In genomic region chr13:59532405-59532804, GRCh38 we compare ENCODE assay signal across 20 cellular contexts.
DNase-seq lines count a peak whose midpoint lies in the region; ATAC-seq, FAIRE-seq and TF ChIP-seq lines count a peak whose summit lies in the region.
"Had no signal": no experiment of that assay in that cellular context is flagged by ENCODE, and none has a peak within 500 bp of the region (broad histone marks: within the 10 kb centered on the region; RNA-seq: fewer than 3 reads in every experiment).

No MANE protein-coding gene starts in this region.

- POLR2A ChIA-PET in RWPE1 (lab: Yijun Ruan, JAX; ENCODE audit: low non-redundant PET): no interaction called here
- POLR2A ChIA-PET in endothelial cell of umbilical vein (lab: Charles Lee): interaction anchor here (0.8 to 1.2 kb wide), 3 partner anchors 38 to 101 kb away, joined by 4 to 6 read pairs (median 5); no protein-coding TSS in a partner anchor
- POLR2A ChIA-PET in OCI-LY7 (lab: Charles Lee): interaction anchor here (0.5 to 0.7 kb wide), 2 partner anchors 11 to 632 kb away, joined by 3 read pairs; no protein-coding TSS in a partner anchor

- FAIRE-seq in endothelial cell of umbilical vein (lab: Jason Lieb, UNC) (no peak), frontal cortex (lab: Jason Lieb, UNC) (no peak)

- no peaks in the 10 kb centered on the region for H3K9me3 Mint-ChIP-seq in osteocyte (ENCODE audit: unreplicated experiment)
- H3K9me3 Mint-ChIP-seq: activated CD4-positive, alpha-beta memory T cell treated with anti-CD3 and anti-CD28 coated beads for 36 hours; WTC11 had no signal

- H3K4me3 ChIP-seq in endothelial cell of umbilical vein (replicated peaks in 1 of 3; ENCODE audit: insufficient read depth in 1 of 3, low read depth in 1 of 3, low read length in 3 of 3) (no peak overlapping the region), OCI-LY7 (ENCODE audit: low read depth, low read length, poor library complexity, severe bottlenecking) (no peak overlapping the region)
- H3K4me3 ChIP-seq: esophagus muscularis mucosa, PC-9, SJSA1 had no signal

- intact Hi-C loops in endothelial cell of umbilical vein (cut with micrococcal nuclease) (loop anchor here (1.0 to 10.0 kb wide), 5 partner anchors 101 to 1900 kb away; partner anchors contain the start of genes DIAPH3, PCDH17 and TDRD3), OCI-LY7 (cut with micrococcal nuclease; ENCODE audit: unreplicated experiment) (no loop called here)

- H3K27me3 Mint-ChIP-seq in osteocyte (ENCODE audit: unreplicated experiment): peaks cover 4% of the 10 kb centered on the region
- H3K27me3 Mint-ChIP-seq: activated CD4-positive, alpha-beta memory T cell treated with anti-CD3 and anti-CD28 coated beads for 36 hours had no signal

- peak overlapping the region; percentile 77 for H3K27ac Mint-ChIP-seq in osteocyte (ENCODE audit: unreplicated experiment)
- H3K27ac Mint-ChIP-seq: activated CD4-positive, alpha-beta memory T cell treated with anti-CD3 and anti-CD28 coated beads for 36 hours had no signal

- H4K20me1 ChIP-seq in endothelial cell of umbilical vein (replicated peaks; ENCODE audit: control insufficient read depth, extremely low read depth, insufficient read depth, low read length): no peaks in the 10 kb centered on the region
- H4K20me1 ChIP-seq in OCI-LY7 (ENCODE audit: insufficient read depth, low read length): no peaks in the 10 kb centered on the region

- H3K27ac ChIP-seq in RWPE1 (no peak overlapping the region), endothelial cell of umbilical vein (ENCODE audit: insufficient read depth, low read depth, low read length) (peak overlapping the region; percentile 73), OCI-LY7 (ENCODE audit: low read depth, low read length, poor library complexity, severe bottlenecking) (no peak overlapping the region)
- H3K27ac ChIP-seq: PC-9 had no signal

- peaks cover 42% of the 10 kb centered on the region for H3K4me1 Mint-ChIP-seq in osteocyte (ENCODE audit: unreplicated experiment)

- no peaks in the 10 kb centered on the region for H3K36me3 Mint-ChIP-seq in osteocyte (ENCODE audit: unreplicated experiment)
- H3K36me3 Mint-ChIP-seq: activated CD4-positive, alpha-beta memory T cell treated with anti-CD3 and anti-CD28 coated beads for 36 hours; WTC11 had no signal

- ATAC-seq in HG02885 (IDR thresholded peaks at IDR 0.05; ENCODE audit: poor library complexity, unreplicated experiment) (no peak), GM19452 (IDR thresholded peaks at IDR 0.05; ENCODE audit: unreplicated experiment) (no peak)
- ATAC-seq: HCT116 had no signal

- no peaks in the 10 kb centered on the region for H3K9me2 ChIP-seq in OCI-LY7 (ENCODE audit: insufficient read depth, low read length)

- H3K9me3 ChIP-seq in endothelial cell of umbilical vein (replicated peaks; ENCODE audit: control insufficient read depth, insufficient read depth, low read length) (no peaks in the 10 kb centered on the region), OCI-LY7 (ENCODE audit: low read length) (no peaks in the 10 kb centered on the region)
- H3K9me3 ChIP-seq: esophagus muscularis mucosa, SJSA1 had no signal

- no peaks in the 10 kb centered on the region for H3K27me3 ChIP-seq in endothelial cell of umbilical vein (ENCODE audit: control insufficient read depth in 2 of 2, insufficient read depth in 2 of 2, low read length in 2 of 2)
- H3K27me3 ChIP-seq: esophagus muscularis mucosa, SJSA1 had no signal

- DNase-seq in HT-29 (ENCODE audit: low spot score) (peak; percentile 30), RWPE1 (ENCODE audit: low spot score) (peak; percentile 37), endothelial cell of umbilical vein (ENCODE audit: low read depth, low spot score) (peak; percentile 43), osteocyte (ENCODE audit: extremely low spot score, unreplicated experiment) (no peak), frontal cortex (ENCODE audit: low spot score in 2 of 2) (no peak), OCI-LY7 (ENCODE audit: low spot score) (no peak)
- DNase-seq: activated CD4-positive, alpha-beta memory T cell treated with anti-CD3 and anti-CD28 coated beads for 36 hours; activated gamma-delta T cell; activated T-cell treated with anti-CD3 and anti-CD28 coated beads for 4 hours; DMS79 treated with DMSO at 0.1 percent for 48 hours; effector CD4-positive, alpha-beta T cell; MM.1S; NCI-H1436 treated with DMSO at 0.1 percent for 48 hours had no signal

- H3K4me2 ChIP-seq in endothelial cell of umbilical vein (ENCODE audit: insufficient read depth, low read length): peak overlapping the region; percentile 92
- H3K4me2 ChIP-seq in OCI-LY7 (ENCODE audit: low read length): no peak overlapping the region

- no peaks in the 10 kb centered on the region for H3K36me3 ChIP-seq in endothelial cell of umbilical vein (ENCODE audit: control insufficient read depth in 2 of 2, extremely low read depth in 1 of 2, insufficient read depth in 2 of 2, low read length in 2 of 2)
- no peaks in the 10 kb centered on the region for H3K36me3 ChIP-seq in OCI-LY7 (ENCODE audit: insufficient read depth, low read length)
- H3K36me3 ChIP-seq: esophagus muscularis mucosa, SJSA1 had no signal

- H3K79me2 ChIP-seq in endothelial cell of umbilical vein (ENCODE audit: control insufficient read depth, insufficient read depth, low read length): no peaks in the 10 kb centered on the region
- no peaks in the 10 kb centered on the region for H3K79me2 ChIP-seq in OCI-LY7 (ENCODE audit: insufficient read depth, low read depth, low read length)

- H3K9me1 ChIP-seq in endothelial cell of umbilical vein (replicated peaks; ENCODE audit: control insufficient read depth, extremely low read depth, insufficient read depth, low read length): no peaks in the 10 kb centered on the region

- H2AFZ ChIP-seq in endothelial cell of umbilical vein (ENCODE audit: low read depth, low read length) (no peak overlapping the region), OCI-LY7 (ENCODE audit: low read length) (no peak overlapping the region)
- H2AFZ ChIP-seq: PC-9 had no signal

- peak overlapping the region; percentile 69 for H3K9ac ChIP-seq in endothelial cell of umbilical vein (replicated peaks; ENCODE audit: extremely low read depth, insufficient read depth, low read length)

- TF ChIP-seq CTCF in RWPE1 (conservative IDR thresholded peaks at IDR 0.05; ENCODE audit: low read depth): no peak
- TF ChIP-seq CTCF in endothelial cell of umbilical vein (IDR thresholded peaks at IDR 0.05; ENCODE audit: extremely low read depth in 1 of 2, insufficient read depth in 1 of 2, low read depth in 1 of 2, low read length in 2 of 2): no peak
- no peak for TF ChIP-seq CTCF in osteocyte (IDR thresholded peaks at IDR 0.05)
- no peak for TF ChIP-seq CTCF in OCI-LY7 (conservative IDR thresholded peaks at IDR 0.05; ENCODE audit: low read length)

- no peak for TF ChIP-seq POLR2A in endothelial cell of umbilical vein (IDR thresholded peaks at IDR 0.05; ENCODE audit: low read depth, low read length)

- dilution Hi-C loops in endothelial cell of umbilical vein (cut with MboI; ENCODE audit: extremely low pct_ligation_motif_present, low sequenced_read_pairs): no loop called here

- no TSS peak for BruUV-seq in endothelial cell of umbilical vein (replicated peaks; lab: Mats Ljungman, UMichigan)
- BruUV-seq in OCI-LY7 (replicated peaks; lab: Mats Ljungman, UMichigan): no TSS peak

- H3K4me1 ChIP-seq in endothelial cell of umbilical vein (ENCODE audit: control insufficient read depth, extremely low read depth, insufficient read depth, low read length) (peaks cover 40% of the 10 kb centered on the region), OCI-LY7 (ENCODE audit: insufficient read depth, low read length, poor library complexity, severe bottlenecking) (no peaks in the 10 kb centered on the region)

- CTCF ChIA-PET in RWPE1 (lab: Yijun Ruan, JAX): no interaction called here
- CTCF ChIA-PET in endothelial cell of umbilical vein (lab: Charles Lee): interaction anchor here (1.0 to 2.3 kb wide), 13 partner anchors 10 to 899 kb away, joined by 3 to 15 read pairs (median 6); no protein-coding TSS in a partner anchor
- CTCF ChIA-PET in OCI-LY7 (lab: Charles Lee; ENCODE audit: unreplicated experiment): no interaction called here

- H3K4me3 Mint-ChIP-seq in osteocyte (ENCODE audit: unreplicated experiment): no peak overlapping the region
- H3K4me3 Mint-ChIP-seq: activated CD4-positive, alpha-beta memory T cell treated with anti-CD3 and anti-CD28 coated beads for 36 hours had no signal

TF ChIP-seq in endothelial cell of umbilical vein, 7 proteins besides CTCF, POLR2A, EP300 and RAD21:
- TF ChIP-seq MYC (IDR thresholded peaks at IDR 0.05; ENCODE audit: low read depth, low read length): no peak
- TF ChIP-seq EZH2 (IDR thresholded peaks at IDR 0.05; ENCODE audit: borderline replicate concordance, low read depth, low read length, severe bottlenecking): no peak
- peak; percentile 76 for TF ChIP-seq JUN (IDR thresholded peaks at IDR 0.05; ENCODE audit: borderline replicate concordance, insufficient read depth, insufficient read length, low read depth)
- TF ChIP-seq MAX (IDR thresholded peaks at IDR 0.05; ENCODE audit: insufficient read depth, insufficient read length): no peak
- peak; percentile 52 for TF ChIP-seq FOS (IDR thresholded peaks at IDR 0.05; ENCODE audit: borderline replicate concordance, insufficient read depth, low read length)
- no peak for TF ChIP-seq POLR2AphosphoS5 (IDR thresholded peaks at IDR 0.05; ENCODE audit: insufficient read depth, low read depth, low read length)
- TF ChIP-seq GATA2 (IDR thresholded peaks at IDR 0.05; ENCODE audit: insufficient read depth, insufficient read length, low read depth, low read length): no peak

Comparison
In these comparisons a context has a peak if more than half of its experiments do, and no peak if none do; other contexts are left out.
1. DNase-seq: peak in HT-29 (single experiment), RWPE1 (single experiment) and endothelial cell of umbilical vein (single experiment); none in osteocyte (single experiment), frontal cortex (0 of 2) and OCI-LY7 (single experiment).